Comparison of ENCODE assay signal across 8 cellular contexts in genomic region chr18:32018331-32019250, GRCh38. TPM values are rescaled to one million over a fixed set of nuclear protein-coding genes. Genes with fewer than 3 reads are reported as not detected.
DNase-seq lines count a peak whose midpoint lies in the region; ATAC-seq, FAIRE-seq and TF ChIP-seq lines count a peak whose summit lies in the region.

TSS of gene RNF125 (plus strand) at chr18:32018825. CDS start at chr18:32018864, 39 bp downstream.

- peak within 1 kb of the TSS; percentile 92 for H2AFZ ChIP-seq in hepatocyte

- H3K27me3 ChIP-seq in hepatocyte (peaks cover 3% of the 10 kb centered on the region), aorta (ENCODE audit: control insufficient read depth in 1 of 2, insufficient read depth in 2 of 2, low read length in 1 of 2) (no peaks in the 10 kb centered on the region)

- no peaks in the 10 kb centered on the region for H3K79me2 ChIP-seq in hepatocyte

- H3K36me3 ChIP-seq in hepatocyte (replicated peaks; ENCODE audit: insufficient read depth, low read depth) = no peaks in the 10 kb centered on the region
- H3K36me3 ChIP-seq in aorta (ENCODE audit: control insufficient read depth in 1 of 2, insufficient read depth in 2 of 2, low read length in 1 of 2) = no peaks in the 10 kb centered on the region

- intact Hi-C loops in aorta (cut with DNase I) = no loop called here

- under 1% methylated on average over 65 of the region's 66 CpGs for WGBS in hepatocyte (ENCODE audit: low lambda C conversion rate, missing lambda C conversion rate)
- 3% methylated on average over 66 of the region's 66 CpGs for WGBS in aorta, 2 donors

- H3K27ac ChIP-seq in hepatocyte (peak within 1 kb of the TSS; percentile 66), aorta (ENCODE audit: low read depth in 1 of 2, low read length in 2 of 2) (no peak within 1 kb of the TSS)

- H3K9me2 ChIP-seq in hepatocyte (replicated peaks; ENCODE audit: insufficient read depth) = no peaks in the 10 kb centered on the region

- peak; percentile 96 for FAIRE-seq in GM12892 (lab: Jason Lieb, UNC)

- peak; percentile 86 for DNase-seq in GM12892 (ENCODE audit: insufficient read length)
- peak; percentile 9 for DNase-seq in NCI-H1417 treated with DMSO at 0.1 percent for 48 hours (lab: John Stamatoyannopoulos, UW)
- peak; percentile 69 to 98 (median 80) for DNase-seq in T-helper 2 cell
- DNase-seq in anterior cingulate cortex (lab: John Stamatoyannopoulos, UW) = peak in 55 of 58 donors; percentile 13 to 69 (median 49)
- peak; percentile 88 for DNase-seq in hepatocyte (ENCODE audit: low spot score)
- DNase-seq in renal cortical epithelial cell (ENCODE audit: low read depth) = peak; percentile 88
- DNase-seq in aorta = peak; percentile 89 to 91

- H3K4me2 ChIP-seq in hepatocyte = peak within 1 kb of the TSS; percentile 99

- peak; percentile 88 for ATAC-seq in HG02763 (IDR thresholded peaks at IDR 0.05; ENCODE audit: unreplicated experiment)
- ATAC-seq in aorta (ENCODE audit: low FRiP score) = peak; percentile 92

- TF ChIP-seq CTCF in hepatocyte (IDR thresholded peaks at IDR 0.05; ENCODE audit: poor library complexity) = no peak

- H3K4me1 ChIP-seq in hepatocyte (ENCODE audit: insufficient read depth) = peaks cover 21% of the 10 kb centered on the region
- no peaks in the 10 kb centered on the region for H3K4me1 ChIP-seq in aorta (ENCODE audit: control insufficient read depth in 1 of 2, insufficient read depth in 2 of 2, low read length in 2 of 2)

- H3K4me3 ChIP-seq in hepatocyte (peak within 1 kb of the TSS; percentile 57), aorta (ENCODE audit: low read length in 2 of 2) (peak within 1 kb of the TSS; percentile 23 to 50)

- TF ChIP-seq POLR2A in GM12892 (IDR thresholded peaks at IDR 0.05; ENCODE audit: low read depth, low read length) = peak; percentile 66

- H4K20me1 ChIP-seq in hepatocyte (ENCODE audit: insufficient read depth, poor library complexity, severe bottlenecking) = no peaks in the 10 kb centered on the region

- H3K9me3 ChIP-seq in hepatocyte (ENCODE audit: low read depth) = no peaks in the 10 kb centered on the region
- H3K9me3 ChIP-seq in aorta (ENCODE audit: control insufficient read depth, low read length) = no peaks in the 10 kb centered on the region

RNA-seq across cellular contexts. Expression of gene RNF125, which starts in this region (rescaled TPM):
- polyA plus RNA-seq in GM12892 (2012; ENCODE audit: missing spikeins) = 1.9 TPM
- 1.1 and 2.1 TPM in 2 replicates for total RNA-seq in hepatocyte
- 0.64 and 0.88 TPM in 2 replicates for polyA plus RNA-seq in hepatocyte
- total RNA-seq in renal cortical epithelial cell = 1.5 and 4.0 TPM in 2 replicates
- 1 to 10 TPM; 4.0 to 6.7 TPM for total RNA-seq in aorta
- polyA plus RNA-seq in aorta = 1 to 10 TPM in 1 of 2 donors, under 1 TPM in 1; 0.05 to 3.3 TPM

Comparison
In these comparisons a context has a peak if more than half of its experiments do, and no peak if none do; other contexts are left out.
1. DNase-seq: peak in every context shown above with its lines; median percentile 90 in aorta; 88 in hepatocyte; 88 in renal cortical epithelial cell; 86 in GM12892; 80 in T-helper 2 cell; 49 in anterior cingulate cortex; 9 in NCI-H1417 treated with DMSO at 0.1 percent for 48 hours.